Comparison of ENCODE assay signal across 8 cellular contexts in genomic region chr1:173866462-173866861, GRCh38.
DNase-seq lines count a peak whose midpoint lies in the region; ATAC-seq and TF ChIP-seq lines count a peak whose summit lies in the region.

No MANE protein-coding gene starts in this region.

- H3K36me3 ChIP-seq in DOHH2 (ENCODE audit: control insufficient read depth, low read length) = peaks cover 78% of the 10 kb centered on the region
- peaks cover 59% of the 10 kb centered on the region for H3K36me3 ChIP-seq in OCI-LY1 (ENCODE audit: insufficient read depth, low read length)
- peaks cover 62% of the 10 kb centered on the region for H3K36me3 ChIP-seq in neuron (ENCODE audit: insufficient read depth, low read length)

- no peak for DNase-seq in effector memory CD8-positive, alpha-beta T cell
- DNase-seq in NCI-H226 (no peak), germinal center (ENCODE audit: low spot score) (no peak), iPS-NIHi7 (ENCODE audit: extremely low spot score) (no peak)

- peak overlapping the region; percentile 96 to 97 for H3K27ac Mint-ChIP-seq in effector memory CD8-positive, alpha-beta T cell

- peak overlapping the region; percentile 88 to 99 for H3K4me3 Mint-ChIP-seq in effector memory CD8-positive, alpha-beta T cell

- ATAC-seq in effector memory CD8-positive, alpha-beta T cell (replicated peaks) = no peak
- no peak for ATAC-seq in HG02840 (IDR thresholded peaks at IDR 0.05; ENCODE audit: low FRiP score, unreplicated experiment)

- no peaks in the 10 kb centered on the region for H3K9me3 Mint-ChIP-seq in effector memory CD8-positive, alpha-beta T cell

- no peak for TF ChIP-seq CTCF in DOHH2 (IDR thresholded peaks at IDR 0.05; ENCODE audit: low read depth, low read length, poor library complexity, severe bottlenecking)
- no peak for TF ChIP-seq CTCF in OCI-LY1 (IDR thresholded peaks at IDR 0.05; ENCODE audit: low read length)

- H3K4me2 ChIP-seq in DOHH2 (ENCODE audit: low read length) (peak overlapping the region; percentile 70), OCI-LY1 (ENCODE audit: low read length) (peak overlapping the region; percentile 89)

- peak overlapping the region; percentile 96 for H3K4me3 ChIP-seq in DOHH2 (ENCODE audit: low read length)
- H3K4me3 ChIP-seq in OCI-LY1 (ENCODE audit: low read depth, low read length, poor library complexity, severe bottlenecking) = peak overlapping the region; percentile 90
- H3K4me3 ChIP-seq in neuron (ENCODE audit: low read length) = peak overlapping the region; percentile 78

- H3K9ac ChIP-seq in OCI-LY1 (ENCODE audit: low read length) = peak overlapping the region; percentile 87

- peaks cover 70% of the 10 kb centered on the region for H3K4me1 ChIP-seq in DOHH2 (ENCODE audit: control insufficient read depth, low read length)
- peaks cover 67% of the 10 kb centered on the region for H3K4me1 ChIP-seq in OCI-LY1 (ENCODE audit: insufficient read depth, low read length, severe bottlenecking)
- H3K4me1 ChIP-seq in neuron (ENCODE audit: insufficient read depth, low read length) = peaks cover 34% of the 10 kb centered on the region

- H3K79me2 ChIP-seq in DOHH2 (ENCODE audit: control insufficient read depth, low read length) = peaks cover 57% of the 10 kb centered on the region
- peaks cover 21% of the 10 kb centered on the region for H3K79me2 ChIP-seq in OCI-LY1 (ENCODE audit: insufficient read depth, low read length)

- H3K9me2 ChIP-seq in DOHH2 (replicated peaks; ENCODE audit: control insufficient read depth, low read length) (no peaks in the 10 kb centered on the region), OCI-LY1 (ENCODE audit: low read depth, low read length) (no peaks in the 10 kb centered on the region)

- no peaks in the 10 kb centered on the region for H3K27me3 ChIP-seq in DOHH2 (ENCODE audit: control insufficient read depth, low read length)
- no peaks in the 10 kb centered on the region for H3K27me3 ChIP-seq in OCI-LY1 (ENCODE audit: insufficient read depth, low read length)
- no peaks in the 10 kb centered on the region for H3K27me3 ChIP-seq in neuron (ENCODE audit: insufficient read depth, low read length)

- H3K36me3 Mint-ChIP-seq in effector memory CD8-positive, alpha-beta T cell (ENCODE audit: insufficient read depth) = peaks cover 76% of the 10 kb centered on the region

- H3F3A ChIP-seq in DOHH2 (ENCODE audit: control insufficient read depth, insufficient read depth) (peaks cover 67% of the 10 kb centered on the region), OCI-LY1 (ENCODE audit: insufficient read depth, low read length) (peaks cover 44% of the 10 kb centered on the region; the same call in 1 of the 2 replicates)

- peaks cover 51 to 64% of the 10 kb centered on the region in 2 donors for H3K4me1 Mint-ChIP-seq in effector memory CD8-positive, alpha-beta T cell (ENCODE audit: low read depth in 2 of 2)

- H3K27ac ChIP-seq in DOHH2 (ENCODE audit: low read depth, low read length) (peak overlapping the region; percentile 94), OCI-LY1 (ENCODE audit: low read depth, low read length, poor library complexity, severe bottlenecking) (peak overlapping the region; percentile 85)

- H3K9me3 ChIP-seq in DOHH2 (ENCODE audit: control insufficient read depth, insufficient read depth, low read length) (no peaks in the 10 kb centered on the region), OCI-LY1 (ENCODE audit: low read length) (no peaks in the 10 kb centered on the region), neuron (ENCODE audit: low read length) (no peaks in the 10 kb centered on the region)

- H2AFZ ChIP-seq in OCI-LY1 (ENCODE audit: low read length) = no peak overlapping the region
- no peak overlapping the region for H2AFZ ChIP-seq in neuron (ENCODE audit: low read depth, low read length)

- no peaks in the 10 kb centered on the region for H3K27me3 Mint-ChIP-seq in effector memory CD8-positive, alpha-beta T cell

- H4K20me1 ChIP-seq in DOHH2 (ENCODE audit: control insufficient read depth, insufficient read depth, low read depth, low read length) (peaks cover 31% of the 10 kb centered on the region; the same call in 1 of the 2 replicates), OCI-LY1 (ENCODE audit: insufficient read depth, low read length) (no peaks in the 10 kb centered on the region)
